In the genomic region with DNA sequence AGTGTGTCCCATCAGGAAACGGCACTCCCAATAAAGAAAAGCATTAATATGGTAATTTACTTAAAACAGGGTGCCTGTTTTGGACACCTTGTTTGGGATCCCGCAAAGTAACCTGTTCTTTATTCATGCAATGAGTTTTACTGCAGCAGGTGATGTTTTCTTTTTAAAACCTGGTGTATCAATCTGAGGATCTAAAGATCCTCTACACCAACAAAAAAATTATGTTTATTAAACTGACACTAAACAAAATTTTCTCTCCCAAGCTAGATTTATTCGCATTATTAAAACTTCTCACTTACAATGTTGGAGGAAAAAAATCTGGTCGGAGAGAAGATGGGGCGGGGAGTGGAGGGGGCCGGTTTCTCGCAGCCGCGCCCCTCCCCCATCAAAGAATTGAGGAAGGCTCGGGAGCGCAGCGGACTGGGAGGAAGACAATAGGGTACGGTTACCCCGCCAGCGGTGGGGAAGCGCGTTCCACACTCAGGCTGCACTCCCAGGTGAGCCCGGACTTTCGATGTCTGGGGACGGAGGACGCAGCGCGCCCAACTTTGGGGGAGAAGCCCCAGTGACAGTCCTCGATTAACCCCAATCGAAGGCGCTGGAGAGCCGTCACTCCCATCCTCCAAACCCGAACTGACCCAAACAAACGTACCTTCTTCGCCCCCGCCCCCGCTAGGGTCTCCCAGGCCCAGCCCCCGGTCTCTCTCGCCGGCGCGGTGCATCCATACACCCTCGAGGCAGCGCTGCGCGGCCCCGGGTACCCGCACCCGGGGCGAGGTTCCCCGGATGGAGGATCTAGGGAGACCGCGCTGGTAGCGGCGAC, we compare ENCODE assay signal across 2 cellular contexts.
A peak's percentile ranks its signal among the peaks of the same experiment; 100 is the strongest.
TF ChIP-seq lines count a peak whose summit lies in the region.

No MANE protein-coding gene starts in this region.

TF ChIP-seq in H1, 55 proteins besides CTCF, POLR2A, EP300 and RAD21 (continues in another document):
- TF ChIP-seq GABPA (IDR thresholded peaks at IDR 0.05; ENCODE audit: borderline replicate concordance, insufficient read depth, low read length) = no peak
- TF ChIP-seq SAP30 (IDR thresholded peaks at IDR 0.05; ENCODE audit: insufficient read depth, insufficient replicate concordance, low read length) = peak; percentile 11
- peak; percentile 93 for TF ChIP-seq POLR2AphosphoS5 (IDR thresholded peaks at IDR 0.05; ENCODE audit: low read depth, low read length)
- TF ChIP-seq SP4 (IDR thresholded peaks at IDR 0.05; ENCODE audit: low read length) = no peak
- TF ChIP-seq PHF8 (conservative IDR thresholded peaks at IDR 0.05; ENCODE audit: low read depth, low read length) = no peak; the same call in 1 of the 2 replicates
- no peak for TF ChIP-seq SIX5 (IDR thresholded peaks at IDR 0.05; ENCODE audit: low read depth, low read length)
- no peak for TF ChIP-seq CBX5 (IDR thresholded peaks at IDR 0.05; ENCODE audit: low read depth, low read length)
- TF ChIP-seq BACH1 (IDR thresholded peaks at IDR 0.05; ENCODE audit: low read length) = no peak
- peak; percentile 79 for TF ChIP-seq CHD1 (IDR thresholded peaks at IDR 0.05; ENCODE audit: low read depth, low read length)
- no peak for TF ChIP-seq YY1 (IDR thresholded peaks at IDR 0.05; ENCODE audit: low read depth, low read length)
- TF ChIP-seq TBP (IDR thresholded peaks at IDR 0.05; ENCODE audit: low read depth, low read length) = peak; percentile 23; the same call in 1 of the 2 replicates
- TF ChIP-seq, protein P1, sequence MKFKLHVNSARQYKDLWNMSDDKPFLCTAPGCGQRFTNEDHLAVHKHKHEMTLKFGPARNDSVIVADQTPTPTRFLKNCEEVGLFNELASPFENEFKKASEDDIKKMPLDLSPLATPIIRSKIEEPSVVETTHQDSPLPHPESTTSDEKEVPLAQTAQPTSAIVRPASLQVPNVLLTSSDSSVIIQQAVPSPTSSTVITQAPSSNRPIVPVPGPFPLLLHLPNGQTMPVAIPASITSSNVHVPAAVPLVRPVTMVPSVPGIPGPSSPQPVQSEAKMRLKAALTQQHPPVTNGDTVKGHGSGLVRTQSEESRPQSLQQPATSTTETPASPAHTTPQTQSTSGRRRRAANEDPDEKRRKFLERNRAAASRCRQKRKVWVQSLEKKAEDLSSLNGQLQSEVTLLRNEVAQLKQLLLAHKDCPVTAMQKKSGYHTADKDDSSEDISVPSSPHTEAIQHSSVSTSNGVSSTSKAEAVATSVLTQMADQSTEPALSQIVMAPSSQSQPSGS (IDR thresholded peaks at IDR 0.05; ENCODE audit: low read length) = no peak
- TF ChIP-seq GTF2F1 (IDR thresholded peaks at IDR 0.05; ENCODE audit: borderline replicate concordance, low read depth, low read length) = no peak
- peak; percentile 51 for TF ChIP-seq TAF7 (optimal IDR thresholded peaks at IDR 0.05; ENCODE audit: borderline replicate concordance, low read depth, low read length)
- no peak for TF ChIP-seq RNF2 (IDR thresholded peaks at IDR 0.05; ENCODE audit: borderline replicate concordance, low read depth, low read length, missing control alignments, poor library complexity, severe bottlenecking)
- no peak for TF ChIP-seq CHD2 (IDR thresholded peaks at IDR 0.05; ENCODE audit: low read length)
- no peak for TF ChIP-seq CTBP2 (IDR thresholded peaks at IDR 0.05; ENCODE audit: borderline replicate concordance, insufficient read depth, insufficient read length, low read length)
- TF ChIP-seq, protein P2, sequence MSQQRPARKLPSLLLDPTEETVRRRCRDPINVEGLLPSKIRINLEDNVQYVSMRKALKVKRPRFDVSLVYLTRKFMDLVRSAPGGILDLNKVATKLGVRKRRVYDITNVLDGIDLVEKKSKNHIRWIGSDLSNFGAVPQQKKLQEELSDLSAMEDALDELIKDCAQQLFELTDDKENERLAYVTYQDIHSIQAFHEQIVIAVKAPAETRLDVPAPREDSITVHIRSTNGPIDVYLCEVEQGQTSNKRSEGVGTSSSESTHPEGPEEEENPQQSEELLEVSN (IDR thresholded peaks at IDR 0.05) = no peak
- peak in 1 of 2 experiments; percentile 57; a peak in 1 of 4 replicates for TF ChIP-seq HDAC2 (IDR thresholded peaks at IDR 0.05; ENCODE audit: borderline replicate concordance in 1 of 2, low read depth in 2 of 2, low read length in 2 of 2)
- TF ChIP-seq TEAD4 (IDR thresholded peaks at IDR 0.05; ENCODE audit: low read depth, low read length) = no peak
- no peak for TF ChIP-seq POU5F1 (IDR thresholded peaks at IDR 0.05; ENCODE audit: low read depth, low read length)
- TF ChIP-seq SIRT6 (IDR thresholded peaks at IDR 0.05; ENCODE audit: low read length) = peak; percentile 48

TF ChIP-seq in neural cell, 6 proteins besides CTCF, POLR2A, EP300 and RAD21:
- TF ChIP-seq MXI1 (conservative IDR thresholded peaks at IDR 0.05; ENCODE audit: poor library complexity, severe bottlenecking) (no peak), SMC3 (conservative IDR thresholded peaks at IDR 0.05; ENCODE audit: poor library complexity) (no peak), POLR2AphosphoS5 (IDR thresholded peaks at IDR 0.05) (peak; percentile 70), TAF1 (IDR thresholded peaks at IDR 0.05; ENCODE audit: low read depth) (peak; percentile 66), EZH2 (IDR thresholded peaks at IDR 0.05; ENCODE audit: borderline replicate concordance, insufficient read depth, low read length, poor library complexity, severe bottlenecking) (no peak)
- TF ChIP-seq, protein P3, sequence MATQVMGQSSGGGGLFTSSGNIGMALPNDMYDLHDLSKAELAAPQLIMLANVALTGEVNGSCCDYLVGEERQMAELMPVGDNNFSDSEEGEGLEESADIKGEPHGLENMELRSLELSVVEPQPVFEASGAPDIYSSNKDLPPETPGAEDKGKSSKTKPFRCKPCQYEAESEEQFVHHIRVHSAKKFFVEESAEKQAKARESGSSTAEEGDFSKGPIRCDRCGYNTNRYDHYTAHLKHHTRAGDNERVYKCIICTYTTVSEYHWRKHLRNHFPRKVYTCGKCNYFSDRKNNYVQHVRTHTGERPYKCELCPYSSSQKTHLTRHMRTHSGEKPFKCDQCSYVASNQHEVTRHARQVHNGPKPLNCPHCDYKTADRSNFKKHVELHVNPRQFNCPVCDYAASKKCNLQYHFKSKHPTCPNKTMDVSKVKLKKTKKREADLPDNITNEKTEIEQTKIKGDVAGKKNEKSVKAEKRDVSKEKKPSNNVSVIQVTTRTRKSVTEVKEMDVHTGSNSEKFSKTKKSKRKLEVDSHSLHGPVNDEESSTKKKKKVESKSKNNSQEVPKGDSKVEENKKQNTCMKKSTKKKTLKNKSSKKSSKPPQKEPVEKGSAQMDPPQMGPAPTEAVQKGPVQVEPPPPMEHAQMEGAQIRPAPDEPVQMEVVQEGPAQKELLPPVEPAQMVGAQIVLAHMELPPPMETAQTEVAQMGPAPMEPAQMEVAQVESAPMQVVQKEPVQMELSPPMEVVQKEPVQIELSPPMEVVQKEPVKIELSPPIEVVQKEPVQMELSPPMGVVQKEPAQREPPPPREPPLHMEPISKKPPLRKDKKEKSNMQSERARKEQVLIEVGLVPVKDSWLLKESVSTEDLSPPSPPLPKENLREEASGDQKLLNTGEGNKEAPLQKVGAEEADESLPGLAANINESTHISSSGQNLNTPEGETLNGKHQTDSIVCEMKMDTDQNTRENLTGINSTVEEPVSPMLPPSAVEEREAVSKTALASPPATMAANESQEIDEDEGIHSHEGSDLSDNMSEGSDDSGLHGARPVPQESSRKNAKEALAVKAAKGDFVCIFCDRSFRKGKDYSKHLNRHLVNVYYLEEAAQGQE (IDR thresholded peaks at IDR 0.05; ENCODE audit: borderline replicate concordance) = peak; percentile 70
